15 cellular contexts compared by ENCODE assay signal in the genomic region with DNA sequence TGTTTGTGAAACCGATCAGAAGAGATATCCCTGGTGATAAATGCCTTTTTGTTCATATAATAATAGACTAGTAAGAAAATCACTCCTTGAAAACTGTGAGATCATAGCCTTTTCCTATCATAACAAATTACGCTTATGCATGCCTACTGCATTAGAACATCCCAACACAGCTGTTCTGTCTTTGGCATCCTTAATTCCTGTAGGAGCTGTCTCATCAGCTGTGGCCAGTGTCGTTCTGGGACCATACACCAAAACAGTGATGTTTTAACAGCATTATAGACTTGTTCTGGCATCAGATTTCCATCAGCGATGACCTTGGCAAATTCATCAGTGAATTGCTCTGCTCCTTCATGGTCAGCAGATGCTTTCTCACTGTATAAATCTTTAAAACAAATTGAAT.
A peak's percentile ranks its signal among the peaks of the same experiment; 100 is the strongest.
DNase-seq lines count a peak whose midpoint lies in the region; ATAC-seq, FAIRE-seq and TF ChIP-seq lines count a peak whose summit lies in the region.
"Had no signal": no experiment of that assay in that cellular context is flagged by ENCODE, and none has a peak within 500 bp of the region (broad histone marks: within the 10 kb centered on the region; RNA-seq: fewer than 3 reads in every experiment).

No MANE protein-coding gene starts in this region.

- no peaks in the 10 kb centered on the region for H3K9me2 ChIP-seq in neural cell (ENCODE audit: insufficient read depth, low read length)
- H3K9me2 ChIP-seq in GM23338 (ENCODE audit: insufficient read depth), result no peaks in the 10 kb centered on the region

- no peaks in the 10 kb centered on the region for H3K79me2 ChIP-seq in neural cell (replicated peaks; ENCODE audit: insufficient read depth, low read length)
- no peaks in the 10 kb centered on the region for H3K79me2 ChIP-seq in GM23338 (replicated peaks; ENCODE audit: insufficient read depth)

- H3K4me1 Mint-ChIP-seq in GM23338, result no peaks in the 10 kb centered on the region
- H3K4me1 Mint-ChIP-seq: WTC11 had no signal

- H2AFZ ChIP-seq in neural cell (ENCODE audit: low read depth, low read length), result no peak overlapping the region
- H2AFZ ChIP-seq in GM23338, result no peak overlapping the region

- intact Hi-C loops in kidney (cut with DNase I) (no loop called here), upper lobe of right lung (cut with DNase I) (no loop called here)

- H3F3A ChIP-seq in neural cell (ENCODE audit: insufficient read depth, low read length, poor library complexity, severe bottlenecking), result peaks cover 2% of the 10 kb centered on the region
- no peaks in the 10 kb centered on the region for H3F3A ChIP-seq in GM23338 (replicated peaks; ENCODE audit: low read depth)

- DNase-seq in EH (ENCODE audit: low read depth) (peak; percentile 95), RKO (ENCODE audit: low spot score) (peak; percentile 22), epithelial cell of prostate (ENCODE audit: low read depth, low spot score) (no peak), kidney (no peak), upper lobe of right lung (no peak), GM23338 (ENCODE audit: low spot score) (no peak)
- DNase-seq: activated T-cell treated with anti-CD3 and anti-CD28 coated beads for 4 hours; COR-L47; effector CD8-positive, alpha-beta T cell; hypothalamus had no signal

- H3K4me2 ChIP-seq in neural cell (ENCODE audit: low read length), result peak overlapping the region; percentile 9
- no peak overlapping the region for H3K4me2 ChIP-seq in GM23338

- H3K9ac ChIP-seq in neural cell (ENCODE audit: low read length) (peak overlapping the region; percentile 32), kidney (ENCODE audit: low read length in 2 of 2) (no peak overlapping the region)

- H4K20me1 ChIP-seq in neural cell (ENCODE audit: insufficient read depth), result no peaks in the 10 kb centered on the region
- no peaks in the 10 kb centered on the region for H4K20me1 ChIP-seq in GM23338 (replicated peaks; ENCODE audit: insufficient read depth)

- no peaks in the 10 kb centered on the region for H3K9me3 ChIP-seq in neural cell (ENCODE audit: low read length)
- H3K9me3 ChIP-seq in kidney (ENCODE audit: control insufficient read depth in 1 of 2, low read length in 2 of 2), result no peaks in the 10 kb centered on the region
- H3K9me3 ChIP-seq in upper lobe of right lung, result no peaks in the 10 kb centered on the region

- no peaks in the 10 kb centered on the region for H3K9me3 Mint-ChIP-seq in GM23338
- H3K9me3 Mint-ChIP-seq: WTC11 had no signal

- H3K36me3 ChIP-seq in neural cell (ENCODE audit: insufficient read depth, low read length) (no peaks in the 10 kb centered on the region), kidney (ENCODE audit: control insufficient read depth in 1 of 2, insufficient read depth in 2 of 2, low read length in 2 of 2) (no peaks in the 10 kb centered on the region), upper lobe of right lung (no peaks in the 10 kb centered on the region), GM23338 (ENCODE audit: insufficient read depth) (no peaks in the 10 kb centered on the region)

- H3K27me3 Mint-ChIP-seq in GM23338 (ENCODE audit: insufficient read depth, low read depth, poor library complexity), result no peaks in the 10 kb centered on the region

- no peaks in the 10 kb centered on the region for H3K36me3 Mint-ChIP-seq in GM23338 (ENCODE audit: low read depth)
- H3K36me3 Mint-ChIP-seq: WTC11 had no signal

- ATAC-seq in upper lobe of right lung (no peak), GM23338 (no peak), GM18498 (IDR thresholded peaks at IDR 0.05; ENCODE audit: unreplicated experiment) (no peak)
- ATAC-seq: WTC11 had no signal

- no peak for FAIRE-seq in kidney (lab: Jason Lieb, UNC)
- FAIRE-seq: H1 had no signal

- peak overlapping the region; percentile 16 for H3K4me3 ChIP-seq in neural cell (ENCODE audit: low read length)
- no peak overlapping the region for H3K4me3 ChIP-seq in kidney (ENCODE audit: low read length in 2 of 2)
- no peak overlapping the region for H3K4me3 ChIP-seq in upper lobe of right lung
- H3K4me3 ChIP-seq in GM23338, result no peak overlapping the region
- H3K4me3 ChIP-seq: SK-N-MC had no signal

- TF ChIP-seq EP300 in neural cell (conservative IDR thresholded peaks at IDR 0.05; ENCODE audit: poor library complexity, severe bottlenecking), result no peak

- H3K27me3 ChIP-seq in neural cell (ENCODE audit: insufficient read depth, low read depth, low read length), result no peaks in the 10 kb centered on the region
- no peaks in the 10 kb centered on the region for H3K27me3 ChIP-seq in upper lobe of right lung
- H3K27me3 ChIP-seq in GM23338 (ENCODE audit: insufficient read depth), result no peaks in the 10 kb centered on the region

- no peak overlapping the region for H3K27ac Mint-ChIP-seq in GM23338

- H3K4me3 Mint-ChIP-seq in GM23338, result no peak overlapping the region
- H3K4me3 Mint-ChIP-seq: WTC11 had no signal

- TF ChIP-seq CTCF in neural cell (IDR thresholded peaks at IDR 0.05; ENCODE audit: poor library complexity, severe bottlenecking) (no peak), kidney (IDR thresholded peaks at IDR 0.05; ENCODE audit: borderline replicate concordance, extremely low read depth, insufficient read depth) (no peak), upper lobe of right lung (IDR thresholded peaks at IDR 0.05) (no peak), GM23338 (conservative IDR thresholded peaks at IDR 0.05; ENCODE audit: low read depth in 2 of 2) (no peak)

- no peak for TF ChIP-seq RAD21 in neural cell (conservative IDR thresholded peaks at IDR 0.05)

- H3K27ac ChIP-seq in epithelial cell of prostate (peak overlapping the region; percentile 83), neural cell (ENCODE audit: low read length) (peak overlapping the region; percentile 69), kidney (ENCODE audit: low read depth in 2 of 2, low read length in 2 of 2) (no peak overlapping the region), upper lobe of right lung (no peak overlapping the region), GM23338 (ENCODE audit: low read depth) (no peak overlapping the region)
- H3K27ac ChIP-seq: SK-N-MC had no signal

- H3K4me1 ChIP-seq in kidney (ENCODE audit: control insufficient read depth in 1 of 2, insufficient read depth in 1 of 2, low read depth in 1 of 2, low read length in 2 of 2), result peaks cover 0 to 3% of the 10 kb centered on the region in 2 donors
- no peaks in the 10 kb centered on the region for H3K4me1 ChIP-seq in upper lobe of right lung
- H3K4me1 ChIP-seq in GM23338 (ENCODE audit: insufficient read depth), result 0 out of 2 replicates have a peak, but pooled peaks cover 3% of the 10 kb centered on the region

TF ChIP-seq in neural cell, 6 proteins besides CTCF, POLR2A, EP300 and RAD21 (continues in another document):
- TF ChIP-seq, protein P1, sequence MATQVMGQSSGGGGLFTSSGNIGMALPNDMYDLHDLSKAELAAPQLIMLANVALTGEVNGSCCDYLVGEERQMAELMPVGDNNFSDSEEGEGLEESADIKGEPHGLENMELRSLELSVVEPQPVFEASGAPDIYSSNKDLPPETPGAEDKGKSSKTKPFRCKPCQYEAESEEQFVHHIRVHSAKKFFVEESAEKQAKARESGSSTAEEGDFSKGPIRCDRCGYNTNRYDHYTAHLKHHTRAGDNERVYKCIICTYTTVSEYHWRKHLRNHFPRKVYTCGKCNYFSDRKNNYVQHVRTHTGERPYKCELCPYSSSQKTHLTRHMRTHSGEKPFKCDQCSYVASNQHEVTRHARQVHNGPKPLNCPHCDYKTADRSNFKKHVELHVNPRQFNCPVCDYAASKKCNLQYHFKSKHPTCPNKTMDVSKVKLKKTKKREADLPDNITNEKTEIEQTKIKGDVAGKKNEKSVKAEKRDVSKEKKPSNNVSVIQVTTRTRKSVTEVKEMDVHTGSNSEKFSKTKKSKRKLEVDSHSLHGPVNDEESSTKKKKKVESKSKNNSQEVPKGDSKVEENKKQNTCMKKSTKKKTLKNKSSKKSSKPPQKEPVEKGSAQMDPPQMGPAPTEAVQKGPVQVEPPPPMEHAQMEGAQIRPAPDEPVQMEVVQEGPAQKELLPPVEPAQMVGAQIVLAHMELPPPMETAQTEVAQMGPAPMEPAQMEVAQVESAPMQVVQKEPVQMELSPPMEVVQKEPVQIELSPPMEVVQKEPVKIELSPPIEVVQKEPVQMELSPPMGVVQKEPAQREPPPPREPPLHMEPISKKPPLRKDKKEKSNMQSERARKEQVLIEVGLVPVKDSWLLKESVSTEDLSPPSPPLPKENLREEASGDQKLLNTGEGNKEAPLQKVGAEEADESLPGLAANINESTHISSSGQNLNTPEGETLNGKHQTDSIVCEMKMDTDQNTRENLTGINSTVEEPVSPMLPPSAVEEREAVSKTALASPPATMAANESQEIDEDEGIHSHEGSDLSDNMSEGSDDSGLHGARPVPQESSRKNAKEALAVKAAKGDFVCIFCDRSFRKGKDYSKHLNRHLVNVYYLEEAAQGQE (IDR thresholded peaks at IDR 0.05; ENCODE audit: borderline replicate concordance), result no peak
- TF ChIP-seq SMC3 (conservative IDR thresholded peaks at IDR 0.05; ENCODE audit: poor library complexity) (no peak), MXI1 (conservative IDR thresholded peaks at IDR 0.05; ENCODE audit: poor library complexity, severe bottlenecking) (no peak)

TF ChIP-seq in GM23338, 12 proteins besides CTCF, POLR2A, EP300 and RAD21:
- no peak for TF ChIP-seq CREB1 (CRISPR knock-in tag; IDR thresholded peaks at IDR 0.05; ENCODE audit: low read depth)
- no peak for TF ChIP-seq POLR2AphosphoS5 (IDR thresholded peaks at IDR 0.05; ENCODE audit: low read depth)
- TF ChIP-seq, protein P2, sequence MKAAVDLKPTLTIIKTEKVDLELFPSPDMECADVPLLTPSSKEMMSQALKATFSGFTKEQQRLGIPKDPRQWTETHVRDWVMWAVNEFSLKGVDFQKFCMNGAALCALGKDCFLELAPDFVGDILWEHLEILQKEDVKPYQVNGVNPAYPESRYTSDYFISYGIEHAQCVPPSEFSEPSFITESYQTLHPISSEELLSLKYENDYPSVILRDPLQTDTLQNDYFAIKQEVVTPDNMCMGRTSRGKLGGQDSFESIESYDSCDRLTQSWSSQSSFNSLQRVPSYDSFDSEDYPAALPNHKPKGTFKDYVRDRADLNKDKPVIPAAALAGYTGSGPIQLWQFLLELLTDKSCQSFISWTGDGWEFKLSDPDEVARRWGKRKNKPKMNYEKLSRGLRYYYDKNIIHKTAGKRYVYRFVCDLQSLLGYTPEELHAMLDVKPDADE (IDR thresholded peaks at IDR 0.05), result no peak
- TF ChIP-seq ZNF114 (CRISPR knock-in tag; IDR thresholded peaks at IDR 0.05), result no peak

Comparison
In these comparisons a context has a peak if more than half of its experiments do, and no peak if none do; other contexts are left out.
1. DNase-seq: peak in EH (single experiment) and RKO (single experiment); none in epithelial cell of prostate (single experiment), kidney (single experiment), upper lobe of right lung (single experiment) and GM23338 (single experiment).
2. H3K27ac ChIP-seq: peak in epithelial cell of prostate (single experiment) and neural cell (single experiment); none in kidney (0 of 2), upper lobe of right lung (single experiment) and GM23338 (single experiment).